Comparison of ENCODE assay signal across 35 cellular contexts in the genomic region with DNA sequence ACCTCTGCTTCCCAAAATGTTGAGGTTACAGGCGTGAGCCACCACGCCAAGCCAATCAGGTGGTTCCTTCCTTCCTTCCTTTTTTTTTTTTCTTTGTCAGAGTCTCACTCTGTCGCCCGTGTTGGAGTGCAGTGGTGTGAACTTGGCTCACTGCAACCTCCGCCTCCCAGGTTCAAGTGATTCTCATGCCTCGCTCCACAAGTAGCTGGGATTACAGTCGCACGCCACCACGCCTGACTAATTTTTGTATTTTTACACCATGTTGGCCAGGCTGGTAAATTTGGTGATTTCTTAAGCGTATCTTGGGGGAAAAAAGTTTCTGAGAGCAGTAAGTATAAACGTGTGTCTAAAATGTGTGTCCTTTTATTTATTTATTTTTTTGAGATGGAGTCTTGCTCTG.
"Had no signal": no experiment of that assay in that cellular context is flagged by ENCODE, and none has a peak within 500 bp of the region (broad histone marks: within the 10 kb centered on the region; RNA-seq: fewer than 3 reads in every experiment).

No MANE protein-coding gene starts in this region.

- H3K4me1 ChIP-seq: adrenal gland, body of pancreas, breast epithelium had no signal

- H3K27ac ChIP-seq: adrenal gland, body of pancreas, brain microvascular endothelial cell, breast epithelium, VCaP had no signal

- H3K4me3 ChIP-seq: adrenal gland, body of pancreas, breast epithelium had no signal

- H3K4me3 Mint-ChIP-seq: activated B cell treated with CpG ODN at 0.5 μM for 24 hours; activated CD4-positive, alpha-beta memory T cell treated with anti-CD3 and anti-CD28 coated beads for 36 hours; activated CD4-positive, alpha-beta T cell treated with anti-CD3 and anti-CD28 coated beads, Interleukin-2, amount 10 ng/mL, durations not matched to agents 24 days and 14 days; activated CD8-positive, alpha-beta T cell treated with anti-CD3 and anti-CD28 coated beads for 36 hours; activated naive CD8-positive, alpha-beta T cell treated with anti-CD3 and anti-CD28 coated beads for 36 hours; activated T-cell treated with anti-CD3 and anti-CD28 coated beads, Interleukin-2, amount 50 U/mL, for 4 hours; activated T-cell treated with anti-CD3 and anti-CD28 coated beads, Interleukin-2, amount 50 U/mL, for 72 hours; activated T-helper 1 cell treated with anti-CD3 and anti-CD28 coated beads, Interleukin-12 subunit alpha, Interleukin-12 subunit beta, Interleukin-2, Interleukin-4 antibody, amounts not matched to agents 30 ng/mL and 10 ng/mL and 1 ng/mL, durations not matched to agents 14 hours and 24 hours and 36 hours; activated T-helper 17 cell treated with anti-CD3 and anti-CD28 coated beads, Interleukin-2, amount 50 U/mL, for 72 hours; T-cell; T-helper 2 cell treated with Interferon-gamma antibody and Interleukin-4, amounts not matched to agents 5 μg/mL and 100 μg/mL, for 36 hours had no signal

- FAIRE-seq: astrocyte, TTC549 had no signal

- H3K4me1 Mint-ChIP-seq: activated CD4-positive, alpha-beta T cell treated with anti-CD3 and anti-CD28 coated beads, Interleukin-2, amount 10 ng/mL, durations not matched to agents 24 days and 14 days; activated naive CD8-positive, alpha-beta T cell treated with anti-CD3 and anti-CD28 coated beads for 36 hours; activated T-helper 17 cell treated with anti-CD3 and anti-CD28 coated beads, Interleukin-2, amount 50 U/mL, for 72 hours had no signal

- H3K36me3 ChIP-seq: adrenal gland, brain microvascular endothelial cell, breast epithelium had no signal

- DNase-seq: activated B cell treated with CpG ODN at 0.5 μM for 24 hours; activated CD4-positive, alpha-beta memory T cell treated with anti-CD3 and anti-CD28 coated beads for 36 hours; activated CD4-positive, alpha-beta T cell treated with anti-CD3 and anti-CD28 coated beads for 4 hours; activated CD4-positive, alpha-beta T cell treated with anti-CD3 and anti-CD28 coated beads, Interleukin-2, amount 10 ng/mL, durations not matched to agents 24 days and 14 days; activated CD4-positive, alpha-beta T cell treated with anti-CD3 and anti-CD28 coated beads, Interleukin-2, amount 50 U/mL, for 1 hour; activated CD4-positive, alpha-beta T cell treated with anti-CD3 and anti-CD28 coated beads, Interleukin-2, amount 50 U/mL, for 4 hours; activated CD4-positive, CD25-positive, alpha-beta regulatory T cell treated with anti-CD3 and anti-CD28 coated beads, Interleukin-2, amount 50 U/mL, for 72 hours; activated CD8-positive, alpha-beta memory T cell treated with anti-CD3 and anti-CD28 coated beads, Interleukin-2, amount 50 U/mL, for 4 hours; activated CD8-positive, alpha-beta T cell treated with anti-CD3 and anti-CD28 coated beads for 36 hours; activated effector memory CD4-positive, alpha-beta T cell treated with anti-CD3 and anti-CD28 coated beads, Interleukin-2, amount 50 U/mL, for 16 hours; activated gamma-delta T cell treated with Interleukin-2 at 50 U/mL for 16 hours; activated naive CD4-positive, alpha-beta T cell; activated naive CD4-positive, alpha-beta T cell treated with anti-CD3 and anti-CD28 coated beads, Interleukin-2, amount 50 U/mL, for 16 hours; activated naive CD8-positive, alpha-beta T cell treated with anti-CD3 and anti-CD28 coated beads for 36 hours; activated T-cell treated with anti-CD3 and anti-CD28 coated beads for 4 hours; activated T-cell treated with anti-CD3 and anti-CD28 coated beads, Interleukin-2, amount 50 U/mL, for 1 hour; activated T-cell treated with anti-CD3 and anti-CD28 coated beads, Interleukin-2, amount 50 U/mL, for 4 hours; activated T-cell treated with anti-CD3 and anti-CD28 coated beads, Interleukin-2, amount 50 U/mL, for 72 hours; adrenal gland; amniotic stem cell; aorta; body of pancreas; brain microvascular endothelial cell; central memory CD4-positive, alpha-beta T cell; T-cell; T-helper 2 cell; T-helper 9 cell had no signal

- ATAC-seq: activated CD8-positive, alpha-beta T cell treated with anti-CD3 and anti-CD28 coated beads for 36 hours; activated naive CD4-positive, alpha-beta T cell treated with anti-CD3 and anti-CD28 coated beads, Interleukin-2, amount 50 U/mL, for 72 hours; activated T-cell treated with anti-CD3 and anti-CD28 coated beads, Interleukin-2, amount 50 U/mL, for 4 hours; activated T-cell treated with anti-CD3 and anti-CD28 coated beads, Interleukin-2, amount 50 U/mL, for 72 hours; activated T-helper 17 cell treated with anti-CD3 and anti-CD28 coated beads, Interleukin-2, amount 50 U/mL, for 72 hours; body of pancreas; T-cell had no signal

- H3K27me3 ChIP-seq: adrenal gland, body of pancreas, brain microvascular endothelial cell, breast epithelium had no signal

- H3K27ac Mint-ChIP-seq: activated B cell treated with CpG ODN at 0.5 μM for 24 hours; activated CD4-positive, alpha-beta memory T cell treated with anti-CD3 and anti-CD28 coated beads for 36 hours; activated CD4-positive, alpha-beta T cell treated with anti-CD3 and anti-CD28 coated beads, Interleukin-2, amount 10 ng/mL, durations not matched to agents 24 days and 14 days; activated CD8-positive, alpha-beta T cell treated with anti-CD3 and anti-CD28 coated beads for 36 hours; activated naive CD4-positive, alpha-beta T cell treated with anti-CD3 and anti-CD28 coated beads, Interleukin-2, amount 50 U/mL, for 72 hours; activated naive CD8-positive, alpha-beta T cell treated with anti-CD3 and anti-CD28 coated beads for 36 hours; activated T-cell treated with anti-CD3 and anti-CD28 coated beads, Interleukin-2, amount 50 U/mL, for 72 hours; activated T-helper 1 cell treated with anti-CD3 and anti-CD28 coated beads, Interleukin-12 subunit alpha, Interleukin-12 subunit beta, Interleukin-2, Interleukin-4 antibody, amounts not matched to agents 30 ng/mL and 10 ng/mL and 1 ng/mL, durations not matched to agents 14 hours and 24 hours and 36 hours; activated T-helper 17 cell treated with anti-CD3 and anti-CD28 coated beads, Interleukin-2, amount 50 U/mL, for 72 hours; T-cell; T-helper 2 cell treated with Interferon-gamma antibody and Interleukin-4, amounts not matched to agents 5 μg/mL and 100 μg/mL, for 36 hours had no signal

- H3K9me3 ChIP-seq: adrenal gland, body of pancreas had no signal
